8 cellular contexts compared by ENCODE assay signal in genomic region chr2:232611559-232612218, GRCh38. TPM values are rescaled to one million over a fixed set of nuclear protein-coding genes. Genes with fewer than 3 reads are reported as not detected.
DNase-seq lines count a peak whose midpoint lies in the region; ATAC-seq and TF ChIP-seq lines count a peak whose summit lies in the region.

No MANE protein-coding gene starts in this region.

- DNase-seq in Daoy (ENCODE audit: low read depth): peak; percentile 91
- peak; percentile 74 for DNase-seq in activated CD4-positive, CD25-positive, alpha-beta regulatory T cell treated with anti-CD3 and anti-CD28 coated beads, Interleukin-2, amount 50 U/mL, for 72 hours
- DNase-seq in cardiac fibroblast (ENCODE audit: low read depth in 2 of 2): peak; percentile 49 to 60
- DNase-seq in left lung: peak; percentile 41 to 90
- DNase-seq in stimulated activated CD4-positive, alpha-beta T cell treated with anti-CD3 and anti-CD28 coated beads, TNF-alpha, amount 100 ng/mL, for 4 hours (ENCODE audit: low read depth in 3 of 3): peak; percentile 35 to 44 (median 41)

- intact Hi-C loops in left lung (cut with DNase I): no loop called here

- no peak overlapping the region for H3K4me3 ChIP-seq in KMS-11 (IDR thresholded peaks at IDR 0.05; ENCODE audit: insufficient read depth, low read depth, low read length)
- no peak overlapping the region for H3K4me3 ChIP-seq in cardiac fibroblast (replicated peaks in 1 of 2; ENCODE audit: low read depth in 2 of 2, low read length in 2 of 2)
- no peak overlapping the region for H3K4me3 ChIP-seq in left lung

- H3K4me2 ChIP-seq in KMS-11: no peak overlapping the region

- no peaks in the 10 kb centered on the region for H3K4me1 ChIP-seq in KMS-11 (ENCODE audit: low read depth, poor library complexity, severe bottlenecking)
- no peaks in the 10 kb centered on the region for H3K4me1 ChIP-seq in left lung

- ATAC-seq in left lung (peak; percentile 82), GM21825 (IDR thresholded peaks at IDR 0.05; ENCODE audit: unreplicated experiment) (no peak), GM21447 (IDR thresholded peaks at IDR 0.05; ENCODE audit: unreplicated experiment) (no peak)

- no peaks in the 10 kb centered on the region for H3K79me2 ChIP-seq in KMS-11 (ENCODE audit: insufficient read depth, low read depth)

- H4K20me1 ChIP-seq in KMS-11 (ENCODE audit: insufficient read depth): no peaks in the 10 kb centered on the region

- H3K27me3 ChIP-seq in KMS-11 (ENCODE audit: insufficient read depth, low read depth) (no peaks in the 10 kb centered on the region), left lung (no peaks in the 10 kb centered on the region)

- TF ChIP-seq CTCF in KMS-11 (conservative IDR thresholded peaks at IDR 0.05; ENCODE audit: low read depth, low read length) (peak; percentile 87), cardiac fibroblast (IDR thresholded peaks at IDR 0.05; ENCODE audit: low read depth, low read length) (peak; percentile 94), left lung (IDR thresholded peaks at IDR 0.05) (peak; percentile 70 to 84)

- H2AFZ ChIP-seq in KMS-11 (ENCODE audit: low read depth): no peak overlapping the region

- H3K9ac ChIP-seq in KMS-11: no peak overlapping the region

- H3K27ac ChIP-seq in KMS-11 (no peak overlapping the region), left lung (no peak overlapping the region)

- no peaks in the 10 kb centered on the region for H3K36me3 ChIP-seq in KMS-11 (ENCODE audit: insufficient read depth)
- H3K36me3 ChIP-seq in left lung: no peaks in the 10 kb centered on the region

- no peaks in the 10 kb centered on the region for H3K9me3 ChIP-seq in left lung

RNA-seq across cellular contexts. Expression of gene EFHD1, which starts 21.7 kb away (rescaled TPM):
- total RNA-seq in Daoy (2014; rRNA removed; shearing (Covaris generic)): 0.06 and 0.95 TPM in 2 replicates
- 1 to 10 TPM; 3.8 to 5.5 TPM for total RNA-seq in left lung

Comparison
In these comparisons a context has a peak if more than half of its experiments do, and no peak if none do; other contexts are left out.
1. DNase-seq: peak in every context shown above with its lines; median percentile 91 in Daoy; 74 in activated CD4-positive, CD25-positive, alpha-beta regulatory T cell treated with anti-CD3 and anti-CD28 coated beads, Interleukin-2, amount 50 U/mL, for 72 hours; 66 in left lung; 54 in cardiac fibroblast; 41 in stimulated activated CD4-positive, alpha-beta T cell treated with anti-CD3 and anti-CD28 coated beads, TNF-alpha, amount 100 ng/mL, for 4 hours.